ENCODE assay signal across 15 cellular contexts in the genomic region with DNA sequence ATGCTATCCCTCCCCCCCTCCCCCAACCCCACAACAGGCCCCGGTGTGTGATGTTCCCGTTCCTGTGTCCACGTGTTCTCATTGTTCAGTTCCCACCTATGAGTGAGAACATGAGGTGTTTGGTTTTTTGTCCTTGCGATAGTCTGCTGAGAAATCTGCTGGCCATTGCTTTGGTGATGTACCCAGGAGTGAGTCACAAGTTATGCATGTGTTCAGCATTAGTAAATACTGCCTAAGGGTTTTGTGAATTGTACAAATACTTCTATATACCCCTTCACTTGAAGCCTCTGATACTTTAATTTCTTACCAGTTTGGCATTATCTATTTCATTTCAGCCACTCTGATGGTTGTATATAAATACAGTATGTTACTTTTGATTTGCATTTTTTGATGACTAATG.
DNase-seq lines count a peak whose midpoint lies in the region; ATAC-seq, FAIRE-seq and TF ChIP-seq lines count a peak whose summit lies in the region.
"Had no signal": no experiment of that assay in that cellular context is flagged by ENCODE, and none has a peak within 500 bp of the region (broad histone marks: within the 10 kb centered on the region; RNA-seq: fewer than 3 reads in every experiment).

No MANE protein-coding gene starts in this region.

- no peak for TF ChIP-seq CTCF in foreskin keratinocyte (conservative IDR thresholded peaks at IDR 0.05)

- peaks cover 14% of the 10 kb centered on the region for H3K4me1 ChIP-seq in foreskin keratinocyte
- H3K4me1 ChIP-seq: Peyer's patch had no signal

- ATAC-seq in foreskin keratinocyte = peak; percentile 100
- no peak for ATAC-seq in HG03159 (IDR thresholded peaks at IDR 0.05; ENCODE audit: unreplicated experiment)
- ATAC-seq: activated T-cell treated with anti-CD3 and anti-CD28 coated beads, Interleukin-2, amount 50 U/mL, for 72 hours; stimulated activated naive CD8-positive, alpha-beta T cell treated with anti-CD3 and anti-CD28 coated beads, Interleukin-15, Interleukin-2, amounts not matched to agents 100 U/mL and 50 U/mL, for 24 hours had no signal

- H3K27me3 ChIP-seq in foreskin keratinocyte = no peaks in the 10 kb centered on the region
- H3K27me3 ChIP-seq: Peyer's patch had no signal

- H3K27ac ChIP-seq in foreskin keratinocyte = peak overlapping the region; percentile 57
- H3K27ac ChIP-seq: 22Rv1, Peyer's patch, WERI-Rb-1 had no signal

- no peak for FAIRE-seq in urothelium cell line (lab: Jason Lieb, UNC)

- DNase-seq in NCI-H748 (lab: John Stamatoyannopoulos, UW; ENCODE audit: unreplicated experiment) (peak; percentile 63), NCI-H748 treated with DMSO at 0.1 percent for 48 hours (lab: John Stamatoyannopoulos, UW) (no peak), SW480 (ENCODE audit: low spot score) (peak; percentile 2), foreskin keratinocyte (peak; percentile 79 to 93), urothelium cell line (ENCODE audit: low spot score) (peak; percentile 18), retina (no peak), CD1c-positive myeloid dendritic cell (ENCODE audit: extremely low spot score) (no peak)
- DNase-seq: activated T-cell treated with anti-CD3 and anti-CD28 coated beads, Interleukin-2, amount 50 U/mL, for 72 hours; GDM1; NCI-H187; Peyer's patch; stimulated activated naive CD8-positive, alpha-beta T cell treated with anti-CD3 and anti-CD28 coated beads, Interleukin-15, Interleukin-2, amounts not matched to agents 100 U/mL and 50 U/mL, for 24 hours; WERI-Rb-1 had no signal

Comparison
In these comparisons a context has a peak if more than half of its experiments do, and no peak if none do; other contexts are left out.
1. DNase-seq: peak in NCI-H748 (single experiment), SW480 (single experiment), foreskin keratinocyte (2 of 2) and urothelium cell line (single experiment); none in NCI-H748 treated with DMSO at 0.1 percent for 48 hours (single experiment), retina (single experiment) and CD1c-positive myeloid dendritic cell (single experiment).